12 cellular contexts compared by ENCODE assay signal in the genomic region with DNA sequence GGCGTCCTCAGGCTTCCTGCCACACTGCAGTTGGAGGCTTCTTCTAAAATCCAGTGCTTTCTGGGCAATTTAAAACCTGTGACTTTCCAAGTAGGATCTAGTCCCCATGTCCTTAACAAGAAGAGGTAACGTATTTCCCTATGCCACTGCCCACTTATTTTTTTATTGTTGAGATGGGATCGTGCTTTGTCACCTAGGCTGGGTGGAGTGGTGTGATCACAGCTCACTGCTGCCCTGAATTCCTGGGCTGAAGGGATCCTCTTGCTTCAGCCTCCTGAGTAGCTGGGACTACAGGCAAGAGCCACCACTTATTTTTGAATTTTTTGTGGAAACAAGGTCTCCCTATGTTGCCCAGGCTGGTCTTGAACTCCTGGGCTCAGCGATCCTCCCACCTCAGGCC. TPM values are rescaled to one million over a fixed set of nuclear protein-coding genes. Genes with fewer than 3 reads are reported as not detected.
DNase-seq lines count a peak whose midpoint lies in the region; ATAC-seq, FAIRE-seq and TF ChIP-seq lines count a peak whose summit lies in the region.
"Had no signal": no experiment of that assay in that cellular context is flagged by ENCODE, and none has a peak within 500 bp of the region (broad histone marks: within the 10 kb centered on the region; RNA-seq: fewer than 3 reads in every experiment).

No MANE protein-coding gene starts in this region.

- H3K36me3 ChIP-seq in CD4-positive, alpha-beta memory T cell (ENCODE audit: insufficient read depth, low read length): peaks cover 12% of the 10 kb centered on the region
- peaks cover 0 to 25% (median 0%) of the 10 kb centered on the region in 3 donors for H3K36me3 ChIP-seq in Peyer's patch
- H3K36me3 ChIP-seq in gastrocnemius medialis: peaks cover 0 to 22% of the 10 kb centered on the region in 2 donors
- peaks cover 29% of the 10 kb centered on the region for H3K36me3 ChIP-seq in BE2C
- H3K36me3 ChIP-seq: prostate gland had no signal

- POLR2A ChIA-PET in CD4-positive, alpha-beta memory T cell (lab: Charles Lee; ENCODE audit: partially characterized antibody): no interaction called here

- H3K9me3 ChIP-seq in CD4-positive, alpha-beta memory T cell (ENCODE audit: control insufficient read depth in 1 of 2, low read length in 2 of 2): no peaks in the 10 kb centered on the region
- no peaks in the 10 kb centered on the region for H3K9me3 ChIP-seq in Peyer's patch
- no peaks in the 10 kb centered on the region for H3K9me3 ChIP-seq in gastrocnemius medialis
- no peaks in the 10 kb centered on the region for H3K9me3 ChIP-seq in BE2C
- H3K9me3 ChIP-seq: MG63, prostate gland had no signal

- H3K4me3 ChIP-seq in CD4-positive, alpha-beta memory T cell (ENCODE audit: low read length in 2 of 2): no peak overlapping the region
- H3K4me3 ChIP-seq in Peyer's patch (no peak overlapping the region), gastrocnemius medialis (no peak overlapping the region), BE2C (ENCODE audit: low read depth, low read length) (no peak overlapping the region)
- H3K4me3 ChIP-seq: MG63, prostate gland had no signal

- no peak for FAIRE-seq in H54 (lab: Jason Lieb, UNC)
- FAIRE-seq: D721Med had no signal

- peaks cover 52 to 75% (median 63%) of the 10 kb centered on the region in 4 donors for H3K4me1 Mint-ChIP-seq in CD4-positive, alpha-beta memory T cell

- H3K27ac Mint-ChIP-seq in CD4-positive, alpha-beta memory T cell: peak overlapping the region in 5 of 7 donors; percentile 22 to 68 (median 62)

- H3K27me3 Mint-ChIP-seq in CD4-positive, alpha-beta memory T cell: no peaks in the 10 kb centered on the region

- intact Hi-C loops in CD4-positive, alpha-beta memory T cell (cut with micrococcal nuclease): no loop called here
- intact Hi-C loops in gastrocnemius medialis (cut with DNase I; ENCODE audit: low total_unique reads): no loop called here

- ATAC-seq in foreskin keratinocyte: no peak
- no peak for ATAC-seq in gastrocnemius medialis

- in situ Hi-C loops in gastrocnemius medialis (cut with MboI; ENCODE audit: low sequenced_read_pairs in 4 of 4): loop anchor here in 2 of 4 donors (5.0 to 10.0 kb wide), 2 partner anchors 43 to 50 kb away; no protein-coding TSS in a partner anchor

- TF ChIP-seq POLR2A in Peyer's patch (IDR thresholded peaks at IDR 0.05) (no peak), gastrocnemius medialis (IDR thresholded peaks at IDR 0.05) (no peak), H54 (IDR thresholded peaks at IDR 0.05; ENCODE audit: low read depth, low read length) (no peak)

- H3K4me1 ChIP-seq in CD4-positive, alpha-beta memory T cell (ENCODE audit: insufficient read depth, low read length): peaks cover 74% of the 10 kb centered on the region
- peaks cover 4 to 70% (median 17%) of the 10 kb centered on the region in 4 donors for H3K4me1 ChIP-seq in Peyer's patch
- H3K4me1 ChIP-seq in foreskin keratinocyte: peaks cover 31% of the 10 kb centered on the region
- H3K4me1 ChIP-seq in gastrocnemius medialis: peaks cover 59 to 76% of the 10 kb centered on the region in 2 donors
- H3K4me1 ChIP-seq in BE2C: no peaks in the 10 kb centered on the region; the same call in 1 of the 2 replicates

- no peaks in the 10 kb centered on the region for H3K9me3 Mint-ChIP-seq in CD4-positive, alpha-beta memory T cell

- TF ChIP-seq CTCF in Peyer's patch (IDR thresholded peaks at IDR 0.05) (no peak), foreskin keratinocyte (conservative IDR thresholded peaks at IDR 0.05) (no peak), gastrocnemius medialis (IDR thresholded peaks at IDR 0.05 in 4 of 5, conservative IDR thresholded peaks at IDR 0.05 in 1 of 5) (no peak), BE2C (IDR thresholded peaks at IDR 0.05; ENCODE audit: low read depth, low read length) (no peak)

- H3K4me3 Mint-ChIP-seq in CD4-positive, alpha-beta memory T cell: peak overlapping the region in 4 of 8 donors; percentile 17 to 35 (median 28)

- CTCF ChIA-PET in CD4-positive, alpha-beta memory T cell (lab: Charles Lee; ENCODE audit: partially characterized antibody): no interaction called here

- H3K27ac ChIP-seq in CD4-positive, alpha-beta memory T cell (ENCODE audit: low read depth, low read length): no peak overlapping the region
- H3K27ac ChIP-seq in Peyer's patch: peak overlapping the region in 3 of 4 donors; percentile 1 to 51 (median 49)
- peak overlapping the region; percentile 24 for H3K27ac ChIP-seq in foreskin keratinocyte
- peak overlapping the region; percentile 59 to 67 (median 62) for H3K27ac ChIP-seq in gastrocnemius medialis

- peaks cover 12 to 31% of the 10 kb centered on the region in 2 donors for H3K36me3 Mint-ChIP-seq in CD4-positive, alpha-beta memory T cell

- H3K27me3 ChIP-seq in CD4-positive, alpha-beta memory T cell (ENCODE audit: insufficient read depth, low read length): no peaks in the 10 kb centered on the region
- no peaks in the 10 kb centered on the region for H3K27me3 ChIP-seq in Peyer's patch
- H3K27me3 ChIP-seq in foreskin keratinocyte: no peaks in the 10 kb centered on the region
- H3K27me3 ChIP-seq in gastrocnemius medialis: no peaks in the 10 kb centered on the region
- H3K27me3 ChIP-seq in BE2C: no peaks in the 10 kb centered on the region
- H3K27me3 ChIP-seq: MG63 had no signal

- no peak for DNase-seq in CD4-positive, alpha-beta memory T cell
- DNase-seq in Peyer's patch: no peak
- DNase-seq in foreskin keratinocyte: peak in 1 of 2 donors; percentile 15
- no peak for DNase-seq in gastrocnemius medialis
- no peak for DNase-seq in NCI-H345 treated with DMSO at 0.1 percent for 48 hours (lab: John Stamatoyannopoulos, UW; ENCODE audit: unreplicated experiment)
- no peak for DNase-seq in H54 (ENCODE audit: insufficient read length, low spot score)
- DNase-seq in BE2C: no peak
- no peak for DNase-seq in pons (ENCODE audit: low spot score)
- DNase-seq: MG63, NCI-H69 had no signal

RNA-seq across cellular contexts. Expression of a gene that starts 10.0 kb away (rescaled TPM):
- 10 to 100 TPM; 85.5 to 94.3 TPM for total RNA-seq in CD4-positive, alpha-beta memory T cell
- 100 to 1,000 TPM; 187 to 283 TPM for polyA plus RNA-seq in CD4-positive, alpha-beta memory T cell
- total RNA-seq in Peyer's patch (100 to 1,000 TPM; 104 to 201 (median 186) TPM), foreskin keratinocyte (272 and 304 TPM in 2 replicates), gastrocnemius medialis (100 to 1,000 TPM in 2 of 4 donors, 10 to 100 TPM in 2; 75.2 to 168 (median 111) TPM)
- 387 and 487 TPM in 2 replicates for polyA plus RNA-seq in foreskin keratinocyte
- polyA plus RNA-seq in BE2C (2012; ENCODE audit: insufficient read depth, insufficient read length, low read depth): 356 TPM

RNA-seq across cellular contexts. Expression of a gene that starts 35.6 kb away (rescaled TPM):
- 10 to 100 TPM; 17.0 to 18.1 TPM for total RNA-seq in CD4-positive, alpha-beta memory T cell
- polyA plus RNA-seq in CD4-positive, alpha-beta memory T cell: 1 to 10 TPM; 2.6 to 4.7 TPM
- total RNA-seq in Peyer's patch (1 to 10 TPM; 2.5 to 7.5 (median 6.2) TPM), foreskin keratinocyte (13.2 and 15.5 TPM in 2 replicates), gastrocnemius medialis (10 to 100 TPM; 40.3 to 61.1 (median 50.8) TPM)
- 9.6 and 10.0 TPM in 2 replicates for polyA plus RNA-seq in foreskin keratinocyte
- 56.9 TPM for polyA plus RNA-seq in BE2C (2012; ENCODE audit: insufficient read depth, insufficient read length, low read depth)
